In the genomic region with DNA sequence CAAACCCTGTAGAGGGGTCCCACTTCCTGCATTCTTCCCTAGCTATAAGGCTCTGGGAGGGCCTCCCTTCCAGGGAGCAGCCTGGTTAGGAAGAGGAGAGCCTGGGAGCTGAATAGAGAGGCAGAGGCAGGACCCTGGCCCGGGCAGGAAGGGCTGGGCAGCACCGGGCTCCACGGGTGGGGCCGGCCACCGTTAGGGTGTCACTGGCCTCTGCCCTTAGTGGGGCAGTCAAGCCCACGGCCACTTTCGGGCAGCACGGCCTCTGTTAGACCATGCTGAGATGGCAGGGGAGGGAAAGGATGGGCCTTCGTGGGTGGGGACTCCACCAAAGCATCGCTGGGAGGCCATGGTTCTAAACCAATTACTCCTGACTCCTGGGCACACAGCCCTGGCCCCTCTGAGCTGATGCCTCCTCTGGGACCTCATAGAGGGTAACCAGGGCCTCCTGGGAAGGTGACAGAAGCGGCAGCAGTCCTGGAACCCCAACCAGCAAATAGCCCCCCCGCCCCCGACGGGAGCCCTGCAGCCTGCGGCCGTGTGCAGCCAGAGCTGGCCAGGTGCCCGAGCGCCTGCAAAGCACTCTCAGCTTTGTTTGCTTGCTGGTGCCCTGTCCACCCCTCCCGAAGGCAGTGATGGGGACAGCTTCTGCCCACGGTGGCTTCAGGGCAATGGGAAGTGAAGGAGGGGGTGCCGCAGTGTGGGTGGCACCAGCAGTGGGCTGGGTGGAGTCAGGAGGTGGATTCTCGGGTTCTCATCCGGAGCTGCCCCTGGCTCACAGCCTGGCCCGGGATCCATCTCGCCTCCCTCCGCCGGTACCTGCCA, we compare ENCODE assay signal across 10 cellular contexts. TPM values are rescaled to one million over a fixed set of nuclear protein-coding genes. Genes with fewer than 3 reads are reported as not detected.
DNase-seq lines count a peak whose midpoint lies in the region; ATAC-seq lines count a peak whose summit lies in the region.
"Had no signal": no experiment of that assay in that cellular context is flagged by ENCODE, and none has a peak within 500 bp of the region (broad histone marks: within the 10 kb centered on the region; RNA-seq: fewer than 3 reads in every experiment).

No MANE protein-coding gene starts in this region.

- H3K4me3 ChIP-seq in mesendoderm (ENCODE audit: low read length), result no peak overlapping the region
- no peak overlapping the region for H3K4me3 ChIP-seq in aorta (ENCODE audit: low read length in 2 of 2)
- no peak overlapping the region for H3K4me3 ChIP-seq in MG63
- H3K4me3 ChIP-seq: prostate gland had no signal

- no peaks in the 10 kb centered on the region for H3K9me3 ChIP-seq in aorta (ENCODE audit: control insufficient read depth, low read length)
- no peaks in the 10 kb centered on the region for H3K9me3 ChIP-seq in MG63
- H3K9me3 ChIP-seq: prostate gland had no signal

- no peak overlapping the region for H2BK5ac ChIP-seq in mesendoderm (ENCODE audit: low read length)

- no peak overlapping the region for H4K8ac ChIP-seq in mesendoderm (ENCODE audit: low read depth, low read length)

- peak overlapping the region; percentile 6 for H3K18ac ChIP-seq in mesendoderm (ENCODE audit: low read length)

- H3K4me1 ChIP-seq in mesendoderm (ENCODE audit: control insufficient read depth, low read depth, low read length) (no peaks in the 10 kb centered on the region), aorta (ENCODE audit: control insufficient read depth in 1 of 2, insufficient read depth in 2 of 2, low read length in 2 of 2) (no peaks in the 10 kb centered on the region)

- H3K79me2 ChIP-seq in mesendoderm (ENCODE audit: control insufficient read depth, insufficient read depth, low read length), result no peaks in the 10 kb centered on the region

- no peak overlapping the region for H4K5ac ChIP-seq in mesendoderm (ENCODE audit: low read length)

- H3K27me3 ChIP-seq in mesendoderm (ENCODE audit: insufficient read depth, low read length, poor library complexity) (no peaks in the 10 kb centered on the region), aorta (ENCODE audit: control insufficient read depth in 1 of 2, insufficient read depth in 2 of 2, low read length in 1 of 2) (no peaks in the 10 kb centered on the region), MG63 (no peaks in the 10 kb centered on the region)

- DNase-seq in NCI-H748 (lab: John Stamatoyannopoulos, UW; ENCODE audit: unreplicated experiment) (peak; percentile 63), NCI-H748 treated with DMSO at 0.1 percent for 48 hours (lab: John Stamatoyannopoulos, UW) (no peak), astrocyte of the hippocampus (ENCODE audit: low read depth, low spot score) (peak; percentile 51), mesendoderm (no peak), aorta (peak in 1 of 2 donors; percentile 72), MG63 (no peak)
- no peak for DNase-seq in activated T-cell treated with anti-CD3 and anti-CD28 coated beads, Interleukin-2, amount 50 U/mL, for 1 hour
- DNase-seq: activated T-cell treated with anti-CD3 and anti-CD28 coated beads, Interleukin-2, amount 50 U/mL, for 72 hours had no signal

- no peak overlapping the region for H3K27ac ChIP-seq in mesendoderm (ENCODE audit: low read depth, low read length)
- H3K27ac ChIP-seq in aorta (ENCODE audit: low read depth in 1 of 2, low read length in 2 of 2), result peak overlapping the region in 1 of 2 donors; percentile 92
- H3K27ac ChIP-seq: prostate gland had no signal

- H2BK15ac ChIP-seq in mesendoderm (replicated peaks; ENCODE audit: low read depth), result no peak overlapping the region

- WGBS in mesendoderm (ENCODE audit: extremely low coverage, insufficient coverage, low lambda C conversion rate), result no CpG with 5 or more reads among the region's 27 CpGs
- WGBS in aorta, 2 donors, result 65 to 72% methylated on average over 27 of the region's 27 CpGs

- no peak overlapping the region for H3K4ac ChIP-seq in mesendoderm (ENCODE audit: low read depth, low read length)

- peak overlapping the region; percentile 11 for H3K56ac ChIP-seq in mesendoderm (ENCODE audit: low read length)

- no peak overlapping the region for H3K9ac ChIP-seq in mesendoderm (ENCODE audit: low read length)

- ATAC-seq in aorta (ENCODE audit: low FRiP score) (peak; percentile 40), HG02884 (IDR thresholded peaks at IDR 0.05; ENCODE audit: unreplicated experiment) (no peak)
- ATAC-seq: activated T-cell treated with anti-CD3 and anti-CD28 coated beads, Interleukin-2, amount 50 U/mL, for 72 hours had no signal

- no peak overlapping the region for H2AK5ac ChIP-seq in mesendoderm (ENCODE audit: low read length)

- H3K36me3 ChIP-seq in mesendoderm (ENCODE audit: control insufficient read depth, insufficient read depth, low read length) (no peaks in the 10 kb centered on the region), aorta (ENCODE audit: control insufficient read depth in 1 of 2, insufficient read depth in 2 of 2, low read length in 1 of 2) (no peaks in the 10 kb centered on the region), MG63 (no peaks in the 10 kb centered on the region)
- H3K36me3 ChIP-seq: prostate gland had no signal

- H3K4me2 ChIP-seq in mesendoderm (ENCODE audit: low read length), result no peak overlapping the region

- H3K23ac ChIP-seq in mesendoderm (ENCODE audit: low read length), result no peak overlapping the region

- no peaks in the 10 kb centered on the region for H3K79me1 ChIP-seq in mesendoderm (ENCODE audit: low read length)

- intact Hi-C loops in aorta (cut with DNase I), result loop anchor here in 1 of 2 donors (10.0 kb wide), 1 partner anchor 162 kb away; a partner anchor contains a TSS

- no peak overlapping the region for H2BK120ac ChIP-seq in mesendoderm (ENCODE audit: low read depth, low read length)

RNA-seq across cellular contexts. Expression of a gene that starts 16.3 kb away (rescaled TPM):
- 9.2 TPM for polyA plus RNA-seq in mesendoderm (2013, experiment 1 of 2)
- polyA plus RNA-seq in mesendoderm (2013, experiment 2 of 2), result 8.8 TPM
- total RNA-seq in aorta, result 10 to 100 TPM; 21.4 to 28.1 TPM
- 10 to 100 TPM; 22.4 to 39.9 TPM for polyA plus RNA-seq in aorta
- 101 and 159 TPM in 2 replicates for total RNA-seq in MG63 (2014; rRNA removed; shearing (Covaris generic); ENCODE audit: low replicate concordance)

Comparison
In these comparisons a context has a peak if more than half of its experiments do, and no peak if none do; other contexts are left out.
1. DNase-seq: peak in NCI-H748 (single experiment) and astrocyte of the hippocampus (single experiment); none in NCI-H748 treated with DMSO at 0.1 percent for 48 hours (single experiment), mesendoderm (single experiment), MG63 (single experiment) and activated T-cell treated with anti-CD3 and anti-CD28 coated beads, Interleukin-2, amount 50 U/mL, for 1 hour (single experiment).